In genomic region chr11:71576688-71577465, GRCh38 we compare ENCODE assay signal across 15 cellular contexts. TPM values are rescaled to one million over a fixed set of nuclear protein-coding genes. Genes with fewer than 3 reads are reported as not detected.
"Had no signal": no experiment of that assay in that cellular context is flagged by ENCODE, and none has a peak within 500 bp of the region (broad histone marks: within the 10 kb centered on the region; RNA-seq: fewer than 3 reads in every experiment).

No MANE protein-coding gene starts in this region.

RNA-seq across cellular contexts. Expression of gene KRTAP5-11, which starts 5.8 kb away (rescaled TPM):
- total RNA-seq: stomach, subcutaneous adipose tissue, temporal lobe, testis, thoracic aorta, thyroid gland, tibial nerve, transverse colon, upper lobe of left lung, upper lobe of right lung, ureter, urinary bladder, uterus, vagina had no signal
- polyA plus RNA-seq: stomach, thymus, urinary bladder had no signal

RNA-seq across cellular contexts. Expression of gene KRTAP5-10, which starts 11.5 kb away (rescaled TPM):
- total RNA-seq: stomach, subcutaneous adipose tissue, temporal lobe, testis, thoracic aorta, thyroid gland, tibial nerve, upper lobe of right lung, urinary bladder, vagina had no signal
- polyA plus RNA-seq: stomach had no signal

RNA-seq across cellular contexts. Expression of gene KRTAP5-9, which starts 28.7 kb away (rescaled TPM):
- total RNA-seq: stomach, temporal lobe, thoracic aorta, upper lobe of right lung, urinary bladder, uterus, vagina had no signal

RNA-seq across cellular contexts. Expression of gene KRTAP5-8, which starts 39.1 kb away (rescaled TPM):
- total RNA-seq: temporal lobe, upper lobe of right lung, urinary bladder, vagina had no signal

RNA-seq across cellular contexts. Expression of gene KRTAP5-7, which starts 49.8 kb away (rescaled TPM):
- total RNA-seq: temporal lobe, thoracic aorta, vagina had no signal
